ENCODE assay signal across 8 cellular contexts in genomic region chr3:48435774-48436476, GRCh38. TPM values are rescaled to one million over a fixed set of nuclear protein-coding genes. Genes with fewer than 3 reads are reported as not detected.
DNase-seq lines count a peak whose midpoint lies in the region; ATAC-seq, FAIRE-seq and TF ChIP-seq lines count a peak whose summit lies in the region.

No MANE protein-coding gene starts in this region.

- no peak overlapping the region for H2AFZ ChIP-seq in endothelial cell of umbilical vein (ENCODE audit: low read depth, low read length)

- peaks cover 10% of the 10 kb centered on the region for H3K79me2 ChIP-seq in endothelial cell of umbilical vein (ENCODE audit: control insufficient read depth, insufficient read depth, low read length)

- peak; percentile 78 to 88 (median 82) for DNase-seq in CD4-positive, alpha-beta T cell
- DNase-seq in NOMO-1 treated with dmso at 0.1 percent for 144 hours (lab: John Stamatoyannopoulos, UW; ENCODE audit: unreplicated experiment) (peak; percentile 68), endothelial cell of umbilical vein (ENCODE audit: low read depth, low spot score) (peak; percentile 82), midbrain (lab: John Stamatoyannopoulos, UW) (peak; percentile 92), foreskin melanocyte (no peak)
- peak; percentile 57 to 69 (median 68) for DNase-seq in activated CD8-positive, alpha-beta memory T cell treated with anti-CD3 and anti-CD28 coated beads for 48 hours (ENCODE audit: low read depth in 2 of 3, low spot score in 2 of 3)
- DNase-seq in stimulated activated CD8-positive, alpha-beta memory T cell treated with anti-CD3 and anti-CD28 coated beads, Interleukin-15, amount 100 ng/mL, for 48 hours (ENCODE audit: low read depth in 2 of 2) = peak; percentile 66 to 67

- POLR2A ChIA-PET in CD4-positive, alpha-beta T cell (lab: Charles Lee) = interaction anchor here (0.5 to 2.2 kb wide), 13 partner anchors 10 to 162 kb away, joined by 3 to 37 read pairs (median 7); partner anchors contain the start of genes ATRIP and SHISA5
- POLR2A ChIA-PET in endothelial cell of umbilical vein (lab: Charles Lee) = interaction anchor here (0.5 to 1.5 kb wide), 4 partner anchors 11 to 423 kb away, joined by 3 to 7 read pairs (median 4); partner anchors contain the start of genes ATRIP and ZNF589

- no peaks in the 10 kb centered on the region for H4K20me1 ChIP-seq in endothelial cell of umbilical vein (replicated peaks; ENCODE audit: control insufficient read depth, extremely low read depth, insufficient read depth, low read length)

- peaks cover 33% of the 10 kb centered on the region for H3K4me1 Mint-ChIP-seq in CD4-positive, alpha-beta T cell (ENCODE audit: low read depth)

- H3K4me3 ChIP-seq in endothelial cell of umbilical vein (replicated peaks in 1 of 3; ENCODE audit: insufficient read depth in 1 of 3, low read depth in 1 of 3, low read length in 3 of 3) = no peak overlapping the region

- no peaks in the 10 kb centered on the region for H3K27me3 ChIP-seq in CD4-positive, alpha-beta T cell (ENCODE audit: control insufficient read depth, insufficient read depth, low read length)
- H3K27me3 ChIP-seq in endothelial cell of umbilical vein (ENCODE audit: control insufficient read depth in 2 of 2, insufficient read depth in 2 of 2, low read length in 2 of 2) = no peaks in the 10 kb centered on the region

- no peaks in the 10 kb centered on the region for H3K9me3 ChIP-seq in CD4-positive, alpha-beta T cell (ENCODE audit: control insufficient read depth, low read length)
- no peaks in the 10 kb centered on the region for H3K9me3 ChIP-seq in endothelial cell of umbilical vein (replicated peaks; ENCODE audit: control insufficient read depth, insufficient read depth, low read length)

- no peak overlapping the region for H3K4me2 ChIP-seq in endothelial cell of umbilical vein (ENCODE audit: insufficient read depth, low read length)

- BruUV-seq in endothelial cell of umbilical vein (replicated peaks; lab: Mats Ljungman, UMichigan) = no TSS peak

- CTCF ChIA-PET in CD4-positive, alpha-beta T cell (lab: Charles Lee) = interaction anchor here (0.6 to 3.0 kb wide), 60 partner anchors 11 to 639 kb away, joined by 3 to 118 read pairs (median 5); partner anchors contain the start of genes ATRIP, CDC25A, NCKIPSD and NME6
- CTCF ChIA-PET in endothelial cell of umbilical vein (lab: Charles Lee) = interaction anchor here (0.6 to 10.4 kb wide), 92 partner anchors 9 to 914 kb away, joined by 3 to 723 read pairs (median 6); partner anchors contain the start of genes ATRIP, CAMP, CDC25A and CELSR3

- dilution Hi-C loops in endothelial cell of umbilical vein (cut with MboI; ENCODE audit: extremely low pct_ligation_motif_present, low sequenced_read_pairs) = no loop called here

- ATAC-seq in CD4-positive, alpha-beta T cell (ENCODE audit: poor library complexity) = peak; percentile 33
- ATAC-seq in HG02798 (IDR thresholded peaks at IDR 0.05; ENCODE audit: poor library complexity, unreplicated experiment) = peak; percentile 22

- no peak overlapping the region for H3K9ac ChIP-seq in endothelial cell of umbilical vein (replicated peaks; ENCODE audit: extremely low read depth, insufficient read depth, low read length)

- TF ChIP-seq CTCF in CD4-positive, alpha-beta T cell (IDR thresholded peaks at IDR 0.05) = peak; percentile 100
- peak; percentile 100 for TF ChIP-seq CTCF in endothelial cell of umbilical vein (IDR thresholded peaks at IDR 0.05; ENCODE audit: extremely low read depth in 1 of 2, insufficient read depth in 1 of 2, low read depth in 1 of 2, low read length in 2 of 2)

- intact Hi-C loops in CD4-positive, alpha-beta T cell (cut with DNase I, micrococcal nuclease) = loop anchor here (1.0 to 5.0 kb wide), 9 partner anchors 35 to 654 kb away; partner anchors contain the start of gene SMARCC1 (in 1 of the 2)
- intact Hi-C loops in endothelial cell of umbilical vein (cut with micrococcal nuclease) = loop anchor here (1.0 kb wide), 4 partner anchors 35 to 242 kb away; no protein-coding TSS in a partner anchor

- TF ChIP-seq POLR2A in endothelial cell of umbilical vein (IDR thresholded peaks at IDR 0.05; ENCODE audit: low read depth, low read length) = no peak

- no peaks in the 10 kb centered on the region for H3K9me3 Mint-ChIP-seq in CD4-positive, alpha-beta T cell

- H3K27me3 Mint-ChIP-seq in CD4-positive, alpha-beta T cell = no peaks in the 10 kb centered on the region

- peaks cover 9% of the 10 kb centered on the region for H3K4me1 ChIP-seq in endothelial cell of umbilical vein (ENCODE audit: control insufficient read depth, extremely low read depth, insufficient read depth, low read length)

- no peak overlapping the region for H3K4me3 Mint-ChIP-seq in CD4-positive, alpha-beta T cell

- H3K36me3 ChIP-seq in endothelial cell of umbilical vein (ENCODE audit: control insufficient read depth in 2 of 2, extremely low read depth in 1 of 2, insufficient read depth in 2 of 2, low read length in 2 of 2) = peaks cover 0 to 9% of the 10 kb centered on the region in 2 experiments

- H3K27ac Mint-ChIP-seq in CD4-positive, alpha-beta T cell = no peak overlapping the region

- no peaks in the 10 kb centered on the region for H3K9me1 ChIP-seq in endothelial cell of umbilical vein (replicated peaks; ENCODE audit: control insufficient read depth, extremely low read depth, insufficient read depth, low read length)

- peak; percentile 94 for FAIRE-seq in endothelial cell of umbilical vein (lab: Jason Lieb, UNC)

- peaks cover 22% of the 10 kb centered on the region for H3K36me3 Mint-ChIP-seq in CD4-positive, alpha-beta T cell (ENCODE audit: low read depth)

- no peak overlapping the region for H3K27ac ChIP-seq in CD4-positive, alpha-beta T cell (ENCODE audit: low read depth, low read length)
- H3K27ac ChIP-seq in endothelial cell of umbilical vein (ENCODE audit: insufficient read depth, low read depth, low read length) = no peak overlapping the region

TF ChIP-seq in endothelial cell of umbilical vein, 7 proteins besides CTCF, POLR2A, EP300 and RAD21:
- no peak for TF ChIP-seq EZH2 (IDR thresholded peaks at IDR 0.05; ENCODE audit: borderline replicate concordance, low read depth, low read length, severe bottlenecking)
- no peak for TF ChIP-seq JUN (IDR thresholded peaks at IDR 0.05; ENCODE audit: borderline replicate concordance, insufficient read depth, insufficient read length, low read depth)
- TF ChIP-seq FOS (IDR thresholded peaks at IDR 0.05; ENCODE audit: borderline replicate concordance, insufficient read depth, low read length) = no peak
- no peak for TF ChIP-seq GATA2 (IDR thresholded peaks at IDR 0.05; ENCODE audit: insufficient read depth, insufficient read length, low read depth, low read length)
- TF ChIP-seq POLR2AphosphoS5 (IDR thresholded peaks at IDR 0.05; ENCODE audit: insufficient read depth, low read depth, low read length) = no peak
- no peak for TF ChIP-seq MYC (IDR thresholded peaks at IDR 0.05; ENCODE audit: low read depth, low read length)
- no peak for TF ChIP-seq MAX (IDR thresholded peaks at IDR 0.05; ENCODE audit: insufficient read depth, insufficient read length)

RNA-seq across cellular contexts. Expression of gene CCDC51, which starts 4.0 kb away (rescaled TPM):
- total RNA-seq in CD4-positive, alpha-beta T cell = 1 to 10 TPM; 5.5 to 5.8 TPM
- 9.8 and 11.2 TPM in 2 replicates for total RNA-seq in endothelial cell of umbilical vein
- 10.1 and 11.3 TPM in 2 replicates for polyA plus RNA-seq in endothelial cell of umbilical vein
- 12.5 TPM in 2 replicates for polyA plus RNA-seq in endothelial cell of umbilical vein (2011; cell fraction: cytosol; rRNA removed)
- 5.2 and 5.5 TPM in 2 replicates for polyA plus RNA-seq in endothelial cell of umbilical vein (2011; cell fraction: nucleus; rRNA removed)
- 8.8 and 11.8 TPM in 2 replicates for polyA plus RNA-seq in endothelial cell of umbilical vein (2012)
- 6.5 and 7.6 TPM in 2 replicates for polyA minus RNA-seq in endothelial cell of umbilical vein
- polyA minus RNA-seq in endothelial cell of umbilical vein (2011; cell fraction: cytosol; rRNA and poly(A)+ RNA removed) = 8.0 TPM
- polyA minus RNA-seq in endothelial cell of umbilical vein (2011; cell fraction: nucleus; rRNA and poly(A)+ RNA removed) = 0.48 and 1.7 TPM in 2 replicates

RNA-seq across cellular contexts. Expression of gene TMA7, which starts 4.1 kb away (rescaled TPM):
- 100 to 1,000 TPM; 289 to 297 TPM for total RNA-seq in CD4-positive, alpha-beta T cell
- total RNA-seq in endothelial cell of umbilical vein = 306 and 332 TPM in 2 replicates
- polyA plus RNA-seq in endothelial cell of umbilical vein = 73.0 and 137 TPM in 2 replicates
- 341 and 475 TPM in 2 replicates for polyA plus RNA-seq in endothelial cell of umbilical vein (2011; cell fraction: cytosol; rRNA removed)
- polyA plus RNA-seq in endothelial cell of umbilical vein (2011; cell fraction: nucleus; rRNA removed) = 95.0 and 136 TPM in 2 replicates
- 427 and 444 TPM in 2 replicates for polyA plus RNA-seq in endothelial cell of umbilical vein (2012)
- polyA minus RNA-seq in endothelial cell of umbilical vein = 14.0 and 15.7 TPM in 2 replicates
- 37.3 TPM for polyA minus RNA-seq in endothelial cell of umbilical vein (2011; cell fraction: cytosol; rRNA and poly(A)+ RNA removed)
- polyA minus RNA-seq in endothelial cell of umbilical vein (2011; cell fraction: nucleus; rRNA and poly(A)+ RNA removed) = 14.8 and 17.1 TPM in 2 replicates

RNA-seq across cellular contexts. Expression of gene PLXNB1, which starts 6.0 kb away (rescaled TPM):
- total RNA-seq in CD4-positive, alpha-beta T cell = 1 to 10 TPM; 1.1 to 2.0 TPM
- total RNA-seq in endothelial cell of umbilical vein = 43.0 and 43.1 TPM in 2 replicates
- 45.2 and 47.5 TPM in 2 replicates for polyA plus RNA-seq in endothelial cell of umbilical vein
- 18.3 and 23.0 TPM in 2 replicates for polyA plus RNA-seq in endothelial cell of umbilical vein (2011; cell fraction: cytosol; rRNA removed)
- 262 and 302 TPM in 2 replicates for polyA plus RNA-seq in endothelial cell of umbilical vein (2011; cell fraction: nucleus; rRNA removed)
- polyA plus RNA-seq in endothelial cell of umbilical vein (2012) = 25.8 and 32.9 TPM in 2 replicates
- polyA minus RNA-seq in endothelial cell of umbilical vein = 52.5 and 60.1 TPM in 2 replicates
- polyA minus RNA-seq in endothelial cell of umbilical vein (2011; cell fraction: cytosol; rRNA and poly(A)+ RNA removed) = 27.2 TPM
- polyA minus RNA-seq in endothelial cell of umbilical vein (2011; cell fraction: nucleus; rRNA and poly(A)+ RNA removed) = 66.9 and 99.7 TPM in 2 replicates

RNA-seq across cellular contexts. Expression of gene ATRIP, which starts 10.6 kb away (rescaled TPM):
- 10 to 100 TPM in 1 of 2 experiments, 1 to 10 TPM in 1; 8.8 to 10.3 TPM for total RNA-seq in CD4-positive, alpha-beta T cell
- 12.6 and 14.7 TPM in 2 replicates for total RNA-seq in endothelial cell of umbilical vein
- polyA plus RNA-seq in endothelial cell of umbilical vein = 10.6 and 13.0 TPM in 2 replicates
- polyA plus RNA-seq in endothelial cell of umbilical vein (2011; cell fraction: cytosol; rRNA removed) = 10.1 and 10.5 TPM in 2 replicates
- 20.9 and 22.8 TPM in 2 replicates for polyA plus RNA-seq in endothelial cell of umbilical vein (2011; cell fraction: nucleus; rRNA removed)
- 8.6 and 8.9 TPM in 2 replicates for polyA plus RNA-seq in endothelial cell of umbilical vein (2012)
- polyA minus RNA-seq in endothelial cell of umbilical vein = 11.8 and 11.9 TPM in 2 replicates
- polyA minus RNA-seq in endothelial cell of umbilical vein (2011; cell fraction: cytosol; rRNA and poly(A)+ RNA removed) = 15.4 TPM
- 7.6 and 11.9 TPM in 2 replicates for polyA minus RNA-seq in endothelial cell of umbilical vein (2011; cell fraction: nucleus; rRNA and poly(A)+ RNA removed)

Comparison
In these comparisons a context has a peak if more than half of its experiments do, and no peak if none do; other contexts are left out.
1. RNA of gene PLXNB1, which starts 6.0 kb away (total RNA-seq): 43.0 to 43.1 TPM in endothelial cell of umbilical vein; 1.1 to 2.0 TPM in CD4-positive, alpha-beta T cell; every median in the first group is over 10 times any median in the second.